Comparison of ENCODE assay signal across 12 cellular contexts in genomic region chr9:121779381-121780117, GRCh38.
DNase-seq lines count a peak whose midpoint lies in the region; ATAC-seq, FAIRE-seq and TF ChIP-seq lines count a peak whose summit lies in the region.
"Had no signal": no experiment of that assay in that cellular context is flagged by ENCODE, and none has a peak within 500 bp of the region (broad histone marks: within the 10 kb centered on the region; RNA-seq: fewer than 3 reads in every experiment).

No MANE protein-coding gene starts in this region.

- H3K27me3 ChIP-seq in H1 (replicated peaks in 1 of 4; ENCODE audit: control insufficient read depth in 3 of 4, extremely low read depth in 1 of 4, insufficient read depth in 3 of 4, low read length in 3 of 4) = no peaks in the 10 kb centered on the region

- no peak overlapping the region for H4K91ac ChIP-seq in H1 (replicated peaks; ENCODE audit: insufficient read length, low read length)

- H3K4me3 ChIP-seq in HEK293 (ENCODE audit: low read depth, low read length) (no peak overlapping the region), H1 (ENCODE audit: extremely low read depth in 1 of 4, insufficient read depth in 2 of 4, low read depth in 3 of 4, low read length in 4 of 4) (no peak overlapping the region)
- H3K4me3 ChIP-seq: skin epidermis had no signal

- no peak overlapping the region for H3K4me2 ChIP-seq in H1 (ENCODE audit: insufficient read depth in 1 of 2, low read depth in 2 of 2, low read length in 2 of 2)

- H3K56ac ChIP-seq in H1 (replicated peaks; ENCODE audit: insufficient read length, low read depth, low read length) = no peak overlapping the region

- H3K36me3 Mint-ChIP-seq in activated CD8-positive, alpha-beta memory T cell treated with anti-CD3 and anti-CD28 coated beads, Interleukin-2, amount 10 ng/mL, durations not matched to agents 7 days and 5 days = no peaks in the 10 kb centered on the region

- no peak overlapping the region for H2AK5ac ChIP-seq in H1 (ENCODE audit: low read depth, low read length)

- H3K4me3 Mint-ChIP-seq in activated CD8-positive, alpha-beta memory T cell treated with anti-CD3 and anti-CD28 coated beads, Interleukin-2, amount 10 ng/mL, durations not matched to agents 7 days and 5 days = no peak overlapping the region

- H3K79me2 ChIP-seq in H1 (ENCODE audit: control insufficient read depth in 1 of 2, insufficient read depth in 2 of 2, low read length in 2 of 2) = no peaks in the 10 kb centered on the region; a peak in 1 of 4 replicates

- H4K5ac ChIP-seq in H1 (ENCODE audit: insufficient read length, low read depth, low read length) = no peak overlapping the region

- peaks cover 8% of the 10 kb centered on the region for H3K4me1 Mint-ChIP-seq in activated CD8-positive, alpha-beta memory T cell treated with anti-CD3 and anti-CD28 coated beads, Interleukin-2, amount 10 ng/mL, durations not matched to agents 7 days and 5 days

- no peak overlapping the region for H3K9ac ChIP-seq in H1 (replicated peaks in 1 of 4; ENCODE audit: extremely low read depth in 1 of 4, low read depth in 3 of 4, low read length in 3 of 4)

- H3K14ac ChIP-seq in H1 (ENCODE audit: insufficient read length) = no peak overlapping the region

- no peak overlapping the region; the same call in 1 of the 2 replicates for H2BK5ac ChIP-seq in H1 (ENCODE audit: low read depth, low read length)

- no peak for TF ChIP-seq EP300 in H1 (IDR thresholded peaks at IDR 0.05; ENCODE audit: borderline replicate concordance in 1 of 2, low read depth in 2 of 2, low read length in 2 of 2)

- no peaks in the 10 kb centered on the region for H3K79me1 ChIP-seq in H1 (ENCODE audit: low read depth, low read length)

- H2BK15ac ChIP-seq in H1 (ENCODE audit: low read length) = 0 out of 2 replicates have a peak overlapping the region, but pooled peaks have one; percentile 16

- H3K23me2 ChIP-seq in H1 (ENCODE audit: low read depth, low read length) = 0 out of 2 replicates have a peak, but pooled peaks cover 2% of the 10 kb centered on the region

- POLR2A ChIA-PET in HEK293 (lab: Yijun Ruan, JAX) (no interaction called here), H1 (lab: Charles Lee; ENCODE audit: partially characterized antibody) (no interaction called here)

- no peak overlapping the region for H3K18ac ChIP-seq in H1 (ENCODE audit: extremely low read depth, low read length)

- H3K4ac ChIP-seq in H1 (replicated peaks; ENCODE audit: insufficient read length, low read depth, low read length) = no peak overlapping the region

- H3K23ac ChIP-seq in H1 (ENCODE audit: insufficient read length) = no peak overlapping the region

- no peak for TF ChIP-seq POLR2A in H1 (IDR thresholded peaks at IDR 0.05; ENCODE audit: control extremely low read depth in 1 of 2, low read depth in 2 of 2, low read length in 2 of 2)

- no peaks in the 10 kb centered on the region for H3K9me3 Mint-ChIP-seq in activated CD8-positive, alpha-beta memory T cell treated with anti-CD3 and anti-CD28 coated beads, Interleukin-2, amount 10 ng/mL, durations not matched to agents 7 days and 5 days (ENCODE audit: low read depth)

- H2BK12ac ChIP-seq in H1 (ENCODE audit: low read depth, low read length) = no peak overlapping the region

- no peak overlapping the region for H2AFZ ChIP-seq in H1 (ENCODE audit: low read length)

- no peaks in the 10 kb centered on the region for H3K4me1 ChIP-seq in HEK293 (ENCODE audit: control insufficient read depth, insufficient read depth, low read length)
- peaks cover 0 to 15% (median 10%) of the 10 kb centered on the region in 4 experiments; a peak in 6 of 7 replicates for H3K4me1 ChIP-seq in H1 (replicated peaks in 1 of 4; ENCODE audit: control insufficient read depth in 3 of 4, insufficient read depth in 4 of 4, low read length in 3 of 4)

- TF ChIP-seq RAD21 in H1 (IDR thresholded peaks at IDR 0.05 in 1 of 2, conservative IDR thresholded peaks at IDR 0.05 in 1 of 2; ENCODE audit: low read depth in 2 of 2, low read length in 2 of 2) = no peak

- no peak for ATAC-seq in activated CD8-positive, alpha-beta memory T cell treated with anti-CD3 and anti-CD28 coated beads, Interleukin-2, amount 10 ng/mL, durations not matched to agents 7 days and 5 days

- H3K36me3 ChIP-seq in HEK293 (ENCODE audit: control insufficient read depth in 2 of 2, insufficient read depth in 1 of 2, low read length in 2 of 2) (peaks cover 0 to 80% of the 10 kb centered on the region in 2 experiments; a peak in 2 of 3 replicates), H1 (ENCODE audit: control insufficient read depth in 2 of 4, insufficient read depth in 4 of 4, low read length in 3 of 4) (peaks cover 2 to 22% (median 16%) of the 10 kb centered on the region in 4 experiments; a peak in 7 of 8 replicates)

- 84% methylated on average over 13 of the region's 13 CpGs; no CpG with 5 or more reads in 1 of the 2 experiments for WGBS in H1 (ENCODE audit: extremely low coverage in 1 of 2, insufficient coverage in 1 of 2, insufficient read length in 1 of 2, insufficient replicate concordance in 2 of 2, low coverage in 1 of 2, low lambda C conversion rate in 2 of 2, missing lambda C conversion rate in 1 of 2), 2 experiments

- DNase-seq in H1 (ENCODE audit: low read depth in 1 of 2, low spot score in 2 of 2) (no peak), lung microvascular endothelial cell (ENCODE audit: low read depth in 2 of 2) (peak; percentile 53 to 84), activated T-cell treated with anti-CD3 and anti-CD28 coated beads for 4 hours (no peak), mesenteric fat pad (ENCODE audit: low spot score) (no peak)
- DNase-seq in stimulated activated CD8-positive, alpha-beta memory T cell treated with anti-CD3 and anti-CD28 coated beads, Interleukin-4, amount 100 ng/mL, for 48 hours = peak; percentile 13
- DNase-seq in activated CD8-positive, alpha-beta memory T cell treated with anti-CD3 and anti-CD28 coated beads, Interleukin-2, amount 10 ng/mL, durations not matched to agents 7 days and 5 days = no peak
- no peak for DNase-seq in stimulated activated CD4-positive, alpha-beta T cell treated with anti-CD3 and anti-CD28 coated beads, Interleukin-15, amount 100 ng/mL, for 24 hours
- DNase-seq: DMS53, NCI-H1092, NCI-H526 treated with DMSO at 0.1 percent for 48 hours had no signal

- H3K27ac ChIP-seq in HEK293 (ENCODE audit: extremely low read depth, low read depth, low read length) (no peak overlapping the region), H1 (ENCODE audit: low read depth, low read length) (no peak overlapping the region)

- FAIRE-seq in H1 (lab: Jason Lieb, UNC) = no peak

- peaks cover 0 to 6% of the 10 kb centered on the region in 2 experiments for H4K20me1 ChIP-seq in H1 (replicated peaks in 1 of 2; ENCODE audit: control insufficient read depth in 1 of 2, insufficient read depth in 2 of 2, low read length in 2 of 2)

- H3K9me3 ChIP-seq in HEK293 (ENCODE audit: control insufficient read depth, insufficient read depth, low read depth, low read length) = no peaks in the 10 kb centered on the region
- H3K9me3 ChIP-seq in H1 (ENCODE audit: insufficient read depth in 2 of 2, low read depth in 1 of 2, low read length in 1 of 2) = no peaks in the 10 kb centered on the region

- no peak overlapping the region for H3K27ac Mint-ChIP-seq in activated CD8-positive, alpha-beta memory T cell treated with anti-CD3 and anti-CD28 coated beads, Interleukin-2, amount 10 ng/mL, durations not matched to agents 7 days and 5 days

- H2BK120ac ChIP-seq in H1 (replicated peaks; ENCODE audit: low read depth, low read length) = no peak overlapping the region

- CTCF ChIA-PET in HEK293 (lab: Yijun Ruan, JAX) (no interaction called here), H1 (lab: Charles Lee; ENCODE audit: partially characterized antibody) (interaction anchor here (1.0 kb wide), 1 partner anchor 44 kb away, joined by 3 read pairs; no protein-coding TSS in a partner anchor)
- CTCF ChIA-PET in activated CD8-positive, alpha-beta memory T cell treated with anti-CD3 and anti-CD28 coated beads, Interleukin-2, amount 10 ng/mL, durations not matched to agents 7 days and 5 days (lab: Charles Lee) = no interaction called here

- no peak overlapping the region for H4K8ac ChIP-seq in H1 (ENCODE audit: extremely low read depth, insufficient read depth, low read length)

- H2BK20ac ChIP-seq in H1 (ENCODE audit: low read length) = no peak overlapping the region

- TF ChIP-seq CTCF in HEK293 (tag by site-specific recombination; IDR thresholded peaks at IDR 0.05) = no peak
- no peak for TF ChIP-seq CTCF in H1 (IDR thresholded peaks at IDR 0.05; ENCODE audit: control extremely low read depth in 1 of 3, insufficient read depth in 1 of 3, low read depth in 1 of 3, low read length in 3 of 3)

- peaks cover 21% of the 10 kb centered on the region for H3K27me3 Mint-ChIP-seq in activated CD8-positive, alpha-beta memory T cell treated with anti-CD3 and anti-CD28 coated beads, Interleukin-2, amount 10 ng/mL, durations not matched to agents 7 days and 5 days

TF ChIP-seq in HEK293, 187 proteins besides CTCF, POLR2A, EP300 and RAD21 (continues in another document):
- no peak for TF ChIP-seq ELK4 (IDR thresholded peaks at IDR 0.05; ENCODE audit: borderline replicate concordance, low read depth, low read length)

TF ChIP-seq in H1, 55 proteins besides CTCF, POLR2A, EP300 and RAD21 (continues in another document):
- TF ChIP-seq BACH1 (IDR thresholded peaks at IDR 0.05; ENCODE audit: low read length) (no peak), CHD2 (IDR thresholded peaks at IDR 0.05; ENCODE audit: low read length) (no peak), TEAD4 (IDR thresholded peaks at IDR 0.05; ENCODE audit: low read depth, low read length) (no peak), ATF3 (IDR thresholded peaks at IDR 0.05; ENCODE audit: insufficient read depth, low read depth, low read length) (no peak), TCF12 (IDR thresholded peaks at IDR 0.05; ENCODE audit: low read depth, low read length) (no peak), HDAC6 (IDR thresholded peaks at IDR 0.05; ENCODE audit: low read depth, low read length) (no peak), RXRA (IDR thresholded peaks at IDR 0.05; ENCODE audit: insufficient read depth, low read depth, low read length) (no peak), CREB1 (IDR thresholded peaks at IDR 0.05) (no peak), ATF2 (IDR thresholded peaks at IDR 0.05; ENCODE audit: low read length) (no peak)

Comparison
In these comparisons a context has a peak if more than half of its experiments do, and no peak if none do; other contexts are left out.
1. DNase-seq: peak in lung microvascular endothelial cell (2 of 2) and stimulated activated CD8-positive, alpha-beta memory T cell treated with anti-CD3 and anti-CD28 coated beads, Interleukin-4, amount 100 ng/mL, for 48 hours (single experiment); none in H1 (0 of 2), activated CD8-positive, alpha-beta memory T cell treated with anti-CD3 and anti-CD28 coated beads, Interleukin-2, amount 10 ng/mL, durations not matched to agents 7 days and 5 days (single experiment), activated T-cell treated with anti-CD3 and anti-CD28 coated beads for 4 hours (single experiment), stimulated activated CD4-positive, alpha-beta T cell treated with anti-CD3 and anti-CD28 coated beads, Interleukin-15, amount 100 ng/mL, for 24 hours (single experiment) and mesenteric fat pad (single experiment).